2 cellular contexts compared by ENCODE assay signal in the genomic region with DNA sequence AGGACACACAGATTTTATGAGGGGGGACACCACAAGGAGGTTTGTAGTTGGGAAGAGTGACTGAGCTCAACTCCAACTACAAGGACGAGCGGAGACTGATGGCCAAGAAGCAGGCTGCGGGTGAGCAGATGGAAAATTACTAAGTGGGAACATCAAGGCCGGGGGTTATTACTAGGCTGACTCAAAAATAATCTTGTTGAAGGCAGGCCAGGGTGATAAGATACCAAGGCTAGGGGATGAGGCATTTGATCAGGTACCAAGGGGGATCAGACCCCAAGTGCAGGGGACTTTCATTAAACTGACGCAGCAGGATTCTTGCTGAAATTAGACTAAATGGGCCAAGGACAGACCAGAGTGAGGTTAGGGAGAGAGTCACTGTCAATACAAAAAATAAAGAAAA.
TF ChIP-seq lines count a peak whose summit lies in the region.

No MANE protein-coding gene starts in this region.

TF ChIP-seq in WTC11, 78 proteins besides CTCF, POLR2A, EP300 and RAD21:
- TF ChIP-seq, protein P1, sequence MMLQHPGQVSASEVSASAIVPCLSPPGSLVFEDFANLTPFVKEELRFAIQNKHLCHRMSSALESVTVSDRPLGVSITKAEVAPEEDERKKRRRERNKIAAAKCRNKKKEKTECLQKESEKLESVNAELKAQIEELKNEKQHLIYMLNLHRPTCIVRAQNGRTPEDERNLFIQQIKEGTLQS (CRISPR knock-in tag; conservative IDR thresholded peaks at IDR 0.05): no peak
- TF ChIP-seq, protein P2, sequence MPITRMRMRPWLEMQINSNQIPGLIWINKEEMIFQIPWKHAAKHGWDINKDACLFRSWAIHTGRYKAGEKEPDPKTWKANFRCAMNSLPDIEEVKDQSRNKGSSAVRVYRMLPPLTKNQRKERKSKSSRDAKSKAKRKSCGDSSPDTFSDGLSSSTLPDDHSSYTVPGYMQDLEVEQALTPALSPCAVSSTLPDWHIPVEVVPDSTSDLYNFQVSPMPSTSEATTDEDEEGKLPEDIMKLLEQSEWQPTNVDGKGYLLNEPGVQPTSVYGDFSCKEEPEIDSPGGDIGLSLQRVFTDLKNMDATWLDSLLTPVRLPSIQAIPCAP (CRISPR knock-in tag; IDR thresholded peaks at IDR 0.05): no peak
- TF ChIP-seq, protein P3, sequence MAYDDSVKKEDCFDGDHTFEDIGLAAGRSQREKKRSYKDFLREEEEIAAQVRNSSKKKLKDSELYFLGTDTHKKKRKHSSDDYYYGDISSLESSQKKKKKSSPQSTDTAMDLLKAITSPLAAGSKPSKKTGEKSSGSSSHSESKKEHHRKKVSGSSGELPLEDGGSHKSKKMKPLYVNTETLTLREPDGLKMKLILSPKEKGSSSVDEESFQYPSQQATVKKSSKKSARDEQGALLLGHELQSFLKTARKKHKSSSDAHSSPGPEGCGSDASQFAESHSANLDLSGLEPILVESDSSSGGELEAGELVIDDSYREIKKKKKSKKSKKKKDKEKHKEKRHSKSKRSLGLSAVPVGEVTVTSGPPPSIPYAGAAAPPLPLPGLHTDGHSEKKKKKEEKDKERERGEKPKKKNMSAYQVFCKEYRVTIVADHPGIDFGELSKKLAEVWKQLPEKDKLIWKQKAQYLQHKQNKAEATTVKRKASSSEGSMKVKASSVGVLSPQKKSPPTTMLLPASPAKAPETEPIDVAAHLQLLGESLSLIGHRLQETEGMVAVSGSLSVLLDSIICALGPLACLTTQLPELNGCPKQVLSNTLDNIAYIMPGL (CRISPR knock-in tag; IDR thresholded peaks at IDR 0.05): no peak
- TF ChIP-seq ZNF121 (CRISPR knock-in tag; IDR thresholded peaks at IDR 0.05) (no peak), ZNF232 (CRISPR knock-in tag; IDR thresholded peaks at IDR 0.05) (no peak), TEAD4 (CRISPR knock-in tag; IDR thresholded peaks at IDR 0.05) (no peak), FOXJ3 (CRISPR knock-in tag; IDR thresholded peaks at IDR 0.05; ENCODE audit: borderline replicate concordance) (no peak), ATF1 (CRISPR knock-in tag; IDR thresholded peaks at IDR 0.05) (no peak), ELF4 (CRISPR knock-in tag; IDR thresholded peaks at IDR 0.05; ENCODE audit: low read depth) (no peak), MYBL2 (CRISPR knock-in tag; IDR thresholded peaks at IDR 0.05) (no peak)
- TF ChIP-seq, protein P4, sequence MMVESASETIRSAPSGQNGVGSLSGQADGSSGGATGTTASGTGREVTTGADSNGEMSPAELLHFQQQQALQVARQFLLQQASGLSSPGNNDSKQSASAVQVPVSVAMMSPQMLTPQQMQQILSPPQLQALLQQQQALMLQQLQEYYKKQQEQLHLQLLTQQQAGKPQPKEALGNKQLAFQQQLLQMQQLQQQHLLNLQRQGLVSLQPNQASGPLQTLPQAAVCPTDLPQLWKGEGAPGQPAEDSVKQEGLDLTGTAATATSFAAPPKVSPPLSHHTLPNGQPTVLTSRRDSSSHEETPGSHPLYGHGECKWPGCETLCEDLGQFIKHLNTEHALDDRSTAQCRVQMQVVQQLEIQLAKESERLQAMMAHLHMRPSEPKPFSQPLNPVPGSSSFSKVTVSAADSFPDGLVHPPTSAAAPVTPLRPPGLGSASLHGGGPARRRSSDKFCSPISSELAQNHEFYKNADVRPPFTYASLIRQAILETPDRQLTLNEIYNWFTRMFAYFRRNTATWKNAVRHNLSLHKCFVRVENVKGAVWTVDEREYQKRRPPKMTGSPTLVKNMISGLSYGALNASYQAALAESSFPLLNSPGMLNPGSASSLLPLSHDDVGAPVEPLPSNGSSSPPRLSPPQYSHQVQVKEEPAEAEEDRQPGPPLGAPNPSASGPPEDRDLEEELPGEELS (CRISPR knock-in tag; IDR thresholded peaks at IDR 0.05): no peak
- TF ChIP-seq, protein P5, sequence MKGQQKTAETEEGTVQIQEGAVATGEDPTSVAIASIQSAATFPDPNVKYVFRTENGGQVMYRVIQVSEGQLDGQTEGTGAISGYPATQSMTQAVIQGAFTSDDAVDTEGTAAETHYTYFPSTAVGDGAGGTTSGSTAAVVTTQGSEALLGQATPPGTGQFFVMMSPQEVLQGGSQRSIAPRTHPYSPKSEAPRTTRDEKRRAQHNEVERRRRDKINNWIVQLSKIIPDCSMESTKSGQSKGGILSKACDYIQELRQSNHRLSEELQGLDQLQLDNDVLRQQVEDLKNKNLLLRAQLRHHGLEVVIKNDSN (CRISPR knock-in tag; IDR thresholded peaks at IDR 0.05): no peak
- TF ChIP-seq, protein P6, sequence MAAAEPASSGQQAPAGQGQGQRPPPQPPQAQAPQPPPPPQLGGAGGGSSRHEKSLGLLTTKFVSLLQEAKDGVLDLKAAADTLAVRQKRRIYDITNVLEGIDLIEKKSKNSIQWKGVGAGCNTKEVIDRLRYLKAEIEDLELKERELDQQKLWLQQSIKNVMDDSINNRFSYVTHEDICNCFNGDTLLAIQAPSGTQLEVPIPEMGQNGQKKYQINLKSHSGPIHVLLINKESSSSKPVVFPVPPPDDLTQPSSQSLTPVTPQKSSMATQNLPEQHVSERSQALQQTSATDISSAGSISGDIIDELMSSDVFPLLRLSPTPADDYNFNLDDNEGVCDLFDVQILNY (CRISPR knock-in tag; IDR thresholded peaks at IDR 0.05): no peak

TF ChIP-seq in H1, 55 proteins besides CTCF, POLR2A, EP300 and RAD21 (continued from another document):
- TF ChIP-seq RNF2 (IDR thresholded peaks at IDR 0.05; ENCODE audit: borderline replicate concordance, low read depth, low read length, missing control alignments, poor library complexity, severe bottlenecking) (no peak), TBP (IDR thresholded peaks at IDR 0.05; ENCODE audit: low read depth, low read length) (no peak), SIRT6 (IDR thresholded peaks at IDR 0.05; ENCODE audit: low read length) (no peak), BRCA1 (IDR thresholded peaks at IDR 0.05; ENCODE audit: low read depth, low read length) (no peak), JUN (IDR thresholded peaks at IDR 0.05; ENCODE audit: low read depth, low read length) (no peak), SAP30 (IDR thresholded peaks at IDR 0.05; ENCODE audit: insufficient read depth, insufficient replicate concordance, low read length) (no peak), KDM1A (IDR thresholded peaks at IDR 0.05; ENCODE audit: borderline replicate concordance, low read length) (no peak), CBX8 (IDR thresholded peaks at IDR 0.05; ENCODE audit: borderline replicate concordance, low read depth, low read length) (no peak), CREB1 (IDR thresholded peaks at IDR 0.05) (no peak), CEBPB (IDR thresholded peaks at IDR 0.05; ENCODE audit: low read depth, low read length) (no peak), CBX5 (IDR thresholded peaks at IDR 0.05; ENCODE audit: low read depth, low read length) (no peak), GTF2F1 (IDR thresholded peaks at IDR 0.05; ENCODE audit: borderline replicate concordance, low read depth, low read length) (no peak)
- TF ChIP-seq, protein P7, sequence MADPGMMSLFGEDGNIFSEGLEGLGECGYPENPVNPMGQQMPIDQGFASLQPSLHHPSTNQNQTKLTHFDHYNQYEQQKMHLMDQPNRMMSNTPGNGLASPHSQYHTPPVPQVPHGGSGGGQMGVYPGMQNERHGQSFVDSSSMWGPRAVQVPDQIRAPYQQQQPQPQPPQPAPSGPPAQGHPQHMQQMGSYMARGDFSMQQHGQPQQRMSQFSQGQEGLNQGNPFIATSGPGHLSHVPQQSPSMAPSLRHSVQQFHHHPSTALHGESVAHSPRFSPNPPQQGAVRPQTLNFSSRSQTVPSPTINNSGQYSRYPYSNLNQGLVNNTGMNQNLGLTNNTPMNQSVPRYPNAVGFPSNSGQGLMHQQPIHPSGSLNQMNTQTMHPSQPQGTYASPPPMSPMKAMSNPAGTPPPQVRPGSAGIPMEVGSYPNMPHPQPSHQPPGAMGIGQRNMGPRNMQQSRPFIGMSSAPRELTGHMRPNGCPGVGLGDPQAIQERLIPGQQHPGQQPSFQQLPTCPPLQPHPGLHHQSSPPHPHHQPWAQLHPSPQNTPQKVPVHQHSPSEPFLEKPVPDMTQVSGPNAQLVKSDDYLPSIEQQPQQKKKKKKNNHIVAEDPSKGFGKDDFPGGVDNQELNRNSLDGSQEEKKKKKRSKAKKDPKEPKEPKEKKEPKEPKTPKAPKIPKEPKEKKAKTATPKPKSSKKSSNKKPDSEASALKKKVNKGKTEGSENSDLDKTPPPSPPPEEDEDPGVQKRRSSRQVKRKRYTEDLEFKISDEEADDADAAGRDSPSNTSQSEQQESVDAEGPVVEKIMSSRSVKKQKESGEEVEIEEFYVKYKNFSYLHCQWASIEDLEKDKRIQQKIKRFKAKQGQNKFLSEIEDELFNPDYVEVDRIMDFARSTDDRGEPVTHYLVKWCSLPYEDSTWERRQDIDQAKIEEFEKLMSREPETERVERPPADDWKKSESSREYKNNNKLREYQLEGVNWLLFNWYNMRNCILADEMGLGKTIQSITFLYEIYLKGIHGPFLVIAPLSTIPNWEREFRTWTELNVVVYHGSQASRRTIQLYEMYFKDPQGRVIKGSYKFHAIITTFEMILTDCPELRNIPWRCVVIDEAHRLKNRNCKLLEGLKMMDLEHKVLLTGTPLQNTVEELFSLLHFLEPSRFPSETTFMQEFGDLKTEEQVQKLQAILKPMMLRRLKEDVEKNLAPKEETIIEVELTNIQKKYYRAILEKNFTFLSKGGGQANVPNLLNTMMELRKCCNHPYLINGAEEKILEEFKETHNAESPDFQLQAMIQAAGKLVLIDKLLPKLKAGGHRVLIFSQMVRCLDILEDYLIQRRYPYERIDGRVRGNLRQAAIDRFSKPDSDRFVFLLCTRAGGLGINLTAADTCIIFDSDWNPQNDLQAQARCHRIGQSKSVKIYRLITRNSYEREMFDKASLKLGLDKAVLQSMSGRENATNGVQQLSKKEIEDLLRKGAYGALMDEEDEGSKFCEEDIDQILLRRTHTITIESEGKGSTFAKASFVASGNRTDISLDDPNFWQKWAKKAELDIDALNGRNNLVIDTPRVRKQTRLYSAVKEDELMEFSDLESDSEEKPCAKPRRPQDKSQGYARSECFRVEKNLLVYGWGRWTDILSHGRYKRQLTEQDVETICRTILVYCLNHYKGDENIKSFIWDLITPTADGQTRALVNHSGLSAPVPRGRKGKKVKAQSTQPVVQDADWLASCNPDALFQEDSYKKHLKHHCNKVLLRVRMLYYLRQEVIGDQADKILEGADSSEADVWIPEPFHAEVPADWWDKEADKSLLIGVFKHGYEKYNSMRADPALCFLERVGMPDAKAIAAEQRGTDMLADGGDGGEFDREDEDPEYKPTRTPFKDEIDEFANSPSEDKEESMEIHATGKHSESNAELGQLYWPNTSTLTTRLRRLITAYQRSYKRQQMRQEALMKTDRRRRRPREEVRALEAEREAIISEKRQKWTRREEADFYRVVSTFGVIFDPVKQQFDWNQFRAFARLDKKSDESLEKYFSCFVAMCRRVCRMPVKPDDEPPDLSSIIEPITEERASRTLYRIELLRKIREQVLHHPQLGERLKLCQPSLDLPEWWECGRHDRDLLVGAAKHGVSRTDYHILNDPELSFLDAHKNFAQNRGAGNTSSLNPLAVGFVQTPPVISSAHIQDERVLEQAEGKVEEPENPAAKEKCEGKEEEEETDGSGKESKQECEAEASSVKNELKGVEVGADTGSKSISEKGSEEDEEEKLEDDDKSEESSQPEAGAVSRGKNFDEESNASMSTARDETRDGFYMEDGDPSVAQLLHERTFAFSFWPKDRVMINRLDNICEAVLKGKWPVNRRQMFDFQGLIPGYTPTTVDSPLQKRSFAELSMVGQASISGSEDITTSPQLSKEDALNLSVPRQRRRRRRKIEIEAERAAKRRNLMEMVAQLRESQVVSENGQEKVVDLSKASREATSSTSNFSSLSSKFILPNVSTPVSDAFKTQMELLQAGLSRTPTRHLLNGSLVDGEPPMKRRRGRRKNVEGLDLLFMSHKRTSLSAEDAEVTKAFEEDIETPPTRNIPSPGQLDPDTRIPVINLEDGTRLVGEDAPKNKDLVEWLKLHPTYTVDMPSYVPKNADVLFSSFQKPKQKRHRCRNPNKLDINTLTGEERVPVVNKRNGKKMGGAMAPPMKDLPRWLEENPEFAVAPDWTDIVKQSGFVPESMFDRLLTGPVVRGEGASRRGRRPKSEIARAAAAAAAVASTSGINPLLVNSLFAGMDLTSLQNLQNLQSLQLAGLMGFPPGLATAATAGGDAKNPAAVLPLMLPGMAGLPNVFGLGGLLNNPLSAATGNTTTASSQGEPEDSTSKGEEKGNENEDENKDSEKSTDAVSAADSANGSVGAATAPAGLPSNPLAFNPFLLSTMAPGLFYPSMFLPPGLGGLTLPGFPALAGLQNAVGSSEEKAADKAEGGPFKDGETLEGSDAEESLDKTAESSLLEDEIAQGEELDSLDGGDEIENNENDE (IDR thresholded peaks at IDR 0.05; ENCODE audit: insufficient replicate concordance, low read length): no peak
